8 cellular contexts compared by ENCODE assay signal in the genomic region with DNA sequence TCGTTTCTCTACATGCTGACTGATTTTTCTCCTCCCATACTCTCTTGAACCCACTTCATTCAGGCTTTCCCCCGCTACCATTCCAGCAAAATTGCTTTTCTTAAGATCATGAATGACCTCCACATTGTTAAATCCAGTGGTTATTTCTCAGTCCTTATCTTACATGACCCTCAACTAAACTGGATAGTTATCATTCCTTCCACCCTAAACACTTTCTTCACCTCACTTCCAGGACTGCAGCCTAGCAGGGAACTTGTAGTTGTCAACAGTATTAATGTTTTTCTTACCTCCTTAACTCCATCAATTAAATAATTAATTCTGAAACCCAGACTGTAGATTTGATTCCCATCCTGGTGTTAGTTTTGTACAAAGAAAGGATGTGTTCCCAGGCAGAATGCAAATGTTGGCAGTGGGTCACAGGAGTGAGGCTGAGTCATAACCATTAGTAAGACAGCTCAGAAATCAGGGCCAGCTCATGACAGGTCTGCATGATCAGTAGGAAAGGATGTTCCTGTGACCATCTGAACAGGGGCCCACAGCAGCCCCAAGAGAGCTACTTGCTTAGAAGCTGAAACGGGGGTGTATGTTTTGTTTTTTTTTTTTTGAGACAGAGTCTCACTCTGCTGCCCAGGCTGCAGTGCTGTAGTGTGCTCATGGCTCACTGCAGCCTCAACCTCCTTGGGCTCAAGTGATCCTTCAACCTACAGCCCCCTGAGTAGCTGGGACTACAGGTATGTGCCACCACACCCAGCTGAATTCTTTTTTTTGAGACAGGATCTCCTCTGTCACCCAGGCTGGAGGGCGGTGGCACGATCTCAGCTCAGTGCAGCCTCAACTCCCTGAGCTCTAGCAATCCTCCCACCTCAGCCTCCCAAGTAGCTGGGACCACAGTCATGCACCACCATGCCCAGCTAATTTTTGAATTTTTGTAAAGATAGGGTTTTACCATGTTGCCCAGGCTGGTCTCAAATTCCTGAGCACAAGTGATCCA. TPM values are rescaled to one million over a fixed set of nuclear protein-coding genes. Genes with fewer than 3 reads are reported as not detected.
DNase-seq lines count a peak whose midpoint lies in the region; ATAC-seq and TF ChIP-seq lines count a peak whose summit lies in the region.

No MANE protein-coding gene starts in this region.

- no peak overlapping the region for H2AK5ac ChIP-seq in neuronal stem cell (ENCODE audit: low read depth, low read length)

- H4K8ac ChIP-seq in neuronal stem cell (ENCODE audit: low read depth, low read length): no peak overlapping the region

- H2AFZ ChIP-seq in PC-3 (ENCODE audit: low read length) (no peak overlapping the region), neuronal stem cell (ENCODE audit: low read length) (no peak overlapping the region)

- no peaks in the 10 kb centered on the region for H3K9me3 ChIP-seq in PC-3 (ENCODE audit: low read length)
- no peaks in the 10 kb centered on the region for H3K9me3 ChIP-seq in thoracic aorta
- no peaks in the 10 kb centered on the region for H3K9me3 ChIP-seq in neuronal stem cell (replicated peaks in 1 of 2; ENCODE audit: control insufficient read depth in 2 of 2, insufficient read depth in 1 of 2, low read depth in 1 of 2, low read length in 2 of 2)

- H3K36me3 ChIP-seq in PC-3 (ENCODE audit: low read depth, low read length): no peaks in the 10 kb centered on the region
- H3K36me3 ChIP-seq in thoracic aorta: no peaks in the 10 kb centered on the region
- H3K36me3 ChIP-seq in neuronal stem cell (replicated peaks in 1 of 2; ENCODE audit: control insufficient read depth in 2 of 2, insufficient read depth in 2 of 2, low read length in 2 of 2): no peaks in the 10 kb centered on the region

- no peak overlapping the region for H2BK120ac ChIP-seq in neuronal stem cell (ENCODE audit: low read depth, low read length)

- no peaks in the 10 kb centered on the region for H3K79me2 ChIP-seq in PC-3 (ENCODE audit: low read length)

- H2BK15ac ChIP-seq in neuronal stem cell (ENCODE audit: low read length): no peak overlapping the region

- intact Hi-C loops in PC-3 (cut with micrococcal nuclease): loop anchor here (5.0 kb wide), 1 partner anchor 39 kb away; no protein-coding TSS in a partner anchor

- BruUV-seq in PC-3 (replicated peaks; lab: Mats Ljungman, UMichigan): no TSS peak

- H3F3A ChIP-seq in PC-3 (ENCODE audit: low read length, unreplicated experiment): no peaks in the 10 kb centered on the region

- no peaks in the 10 kb centered on the region for H3K9me2 ChIP-seq in PC-3 (replicated peaks; ENCODE audit: low read length)

- H3K4me2 ChIP-seq in PC-3 (ENCODE audit: low read length) (peak overlapping the region; percentile 72), neuronal stem cell (ENCODE audit: insufficient read depth, low read length, poor library complexity, severe bottlenecking) (no peak overlapping the region)

- H4K20me1 ChIP-seq in PC-3 (ENCODE audit: low read length): no peaks in the 10 kb centered on the region

- H3K14ac ChIP-seq in neuronal stem cell (ENCODE audit: low read length): no peak overlapping the region

- H3K18ac ChIP-seq in neuronal stem cell (ENCODE audit: low read length): no peak overlapping the region

- H3K27me3 ChIP-seq in PC-3 (ENCODE audit: low read length): no peaks in the 10 kb centered on the region
- no peaks in the 10 kb centered on the region for H3K27me3 ChIP-seq in thoracic aorta (replicated peaks; ENCODE audit: insufficient read depth)
- H3K27me3 ChIP-seq in neuronal stem cell (ENCODE audit: control insufficient read depth in 3 of 3, insufficient read depth in 3 of 3, low read depth in 1 of 3, low read length in 3 of 3): no peaks in the 10 kb centered on the region

- H4K91ac ChIP-seq in neuronal stem cell (ENCODE audit: low read depth, low read length, poor library complexity): no peak overlapping the region

- ATAC-seq in GM18511 (IDR thresholded peaks at IDR 0.05; ENCODE audit: unreplicated experiment): peak; percentile 66
- ATAC-seq in HG02852 (IDR thresholded peaks at IDR 0.05; ENCODE audit: unreplicated experiment): peak; percentile 66
- peak; percentile 98 for ATAC-seq in PC-3
- peak; percentile 82 for ATAC-seq in thoracic aorta (ENCODE audit: insufficient number of reproducible peaks, low FRiP score, low read depth)

- no peak overlapping the region for H3K4ac ChIP-seq in neuronal stem cell (ENCODE audit: low read length)

- H3K79me1 ChIP-seq in neuronal stem cell (ENCODE audit: low read depth, low read length): no peaks in the 10 kb centered on the region

- no peak overlapping the region for H3K23ac ChIP-seq in neuronal stem cell (ENCODE audit: low read depth, low read length, poor library complexity)

- no peak overlapping the region for H2BK12ac ChIP-seq in neuronal stem cell (ENCODE audit: low read length)

- DNase-seq in A172 (ENCODE audit: low spot score) (peak; percentile 96), PC-3 (peak; percentile 87), foreskin fibroblast (peak; percentile 94 to 96), thoracic aorta (ENCODE audit: low spot score) (peak; percentile 50), D341Med (ENCODE audit: low spot score) (no peak), neuronal stem cell (ENCODE audit: low spot score) (no peak)

- peaks cover 26% of the 10 kb centered on the region for H3K4me1 ChIP-seq in PC-3 (ENCODE audit: insufficient read depth, low read length)
- peaks cover 6 to 12% of the 10 kb centered on the region in 2 donors for H3K4me1 ChIP-seq in thoracic aorta (ENCODE audit: control insufficient read depth in 1 of 2, low read depth in 2 of 2)
- no peaks in the 10 kb centered on the region for H3K4me1 ChIP-seq in neuronal stem cell (ENCODE audit: control insufficient read depth in 2 of 2, insufficient read depth in 1 of 2, low read depth in 1 of 2, low read length in 2 of 2)

- H3K9ac ChIP-seq in PC-3 (ENCODE audit: low read length): peak overlapping the region; percentile 76
- H3K9ac ChIP-seq in neuronal stem cell (ENCODE audit: low read depth, low read length, poor library complexity): no peak overlapping the region

- no peak for TF ChIP-seq CTCF in PC-3 (conservative IDR thresholded peaks at IDR 0.05; ENCODE audit: low read depth, low read length)
- no peak for TF ChIP-seq CTCF in foreskin fibroblast (IDR thresholded peaks at IDR 0.05; ENCODE audit: low read depth, low read length)
- no peak for TF ChIP-seq CTCF in thoracic aorta (IDR thresholded peaks at IDR 0.05)

- CTCF ChIA-PET in PC-3 (lab: Charles Lee): no interaction called here

- no CpG with 5 or more reads among the region's 5 CpGs for WGBS in neuronal stem cell (ENCODE audit: extremely low coverage in 2 of 2, insufficient read length in 2 of 2, insufficient replicate concordance in 1 of 2), 2 donors

- H2BK5ac ChIP-seq in neuronal stem cell (ENCODE audit: low read length): no peak overlapping the region

- H3K27ac ChIP-seq in PC-3 (ENCODE audit: low read length) (peak overlapping the region; percentile 96), thoracic aorta (no peak overlapping the region), neuronal stem cell (replicated peaks; ENCODE audit: low read length) (no peak overlapping the region)

- H3K4me3 ChIP-seq in PC-3 (ENCODE audit: low read length) (no peak overlapping the region), foreskin fibroblast (ENCODE audit: low read depth in 1 of 2, low read length in 2 of 2) (no peak overlapping the region), thoracic aorta (no peak overlapping the region), neuronal stem cell (ENCODE audit: low read length in 2 of 2) (no peak overlapping the region)

- POLR2A ChIA-PET in PC-3 (lab: Charles Lee; ENCODE audit: unreplicated experiment): no interaction called here

RNA-seq across cellular contexts. Expression of gene BCL2L10, which starts 9.1 kb away (rescaled TPM):
- not detected in 2 replicates for total RNA-seq in A172 (2014; rRNA removed; shearing (Covaris generic))
- 1.8 TPM in 1 of 2 replicates, not detected in the other for total RNA-seq in PC-3 (2014; rRNA removed)
- not detected for total RNA-seq in thoracic aorta
- polyA plus RNA-seq in neuronal stem cell (2013, experiment 1 of 2): 0.06 TPM
- 0.07 TPM for polyA plus RNA-seq in neuronal stem cell (2013, experiment 2 of 2)

Comparison
In these comparisons a context has a peak if more than half of its experiments do, and no peak if none do; other contexts are left out.
1. DNase-seq: peak in A172 (single experiment), PC-3 (single experiment), foreskin fibroblast (2 of 2) and thoracic aorta (single experiment); none in D341Med (single experiment) and neuronal stem cell (single experiment).
2. Peak in every context shown above with its lines, with median percentiles within 50 percentile points of each other: ATAC-seq.